In the genomic region with DNA sequence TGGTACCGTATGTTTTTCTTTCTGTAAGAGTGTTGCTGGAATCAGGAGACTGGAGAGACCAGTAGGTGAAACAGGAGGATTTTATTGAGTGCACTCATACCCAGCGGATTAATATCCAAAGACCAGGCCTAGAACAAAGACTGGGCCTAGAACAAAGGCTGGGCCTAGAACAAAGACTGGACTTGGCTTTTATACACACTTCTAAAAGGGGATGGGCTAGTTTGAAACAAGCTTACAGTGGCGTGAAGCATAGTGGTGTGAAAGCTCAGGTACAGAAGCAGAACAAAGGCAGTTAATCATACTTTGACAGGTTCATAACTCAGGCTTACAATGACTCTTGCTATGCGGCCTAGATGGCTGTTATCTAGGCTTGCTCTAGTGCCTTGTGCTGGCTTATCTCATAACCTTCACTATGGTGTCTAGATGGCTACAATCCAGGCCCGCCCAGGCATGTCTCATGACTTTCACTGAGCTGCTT, we compare ENCODE assay signal across 1 cellular context.
A peak's percentile ranks its signal among the peaks of the same experiment; 100 is the strongest.
TF ChIP-seq lines count a peak whose summit lies in the region.

No MANE protein-coding gene starts in this region.

TF ChIP-seq in K562, 482 proteins besides CTCF, POLR2A, EP300 and RAD21 (continued from another document and continues in another):
- TF ChIP-seq, protein P1, sequence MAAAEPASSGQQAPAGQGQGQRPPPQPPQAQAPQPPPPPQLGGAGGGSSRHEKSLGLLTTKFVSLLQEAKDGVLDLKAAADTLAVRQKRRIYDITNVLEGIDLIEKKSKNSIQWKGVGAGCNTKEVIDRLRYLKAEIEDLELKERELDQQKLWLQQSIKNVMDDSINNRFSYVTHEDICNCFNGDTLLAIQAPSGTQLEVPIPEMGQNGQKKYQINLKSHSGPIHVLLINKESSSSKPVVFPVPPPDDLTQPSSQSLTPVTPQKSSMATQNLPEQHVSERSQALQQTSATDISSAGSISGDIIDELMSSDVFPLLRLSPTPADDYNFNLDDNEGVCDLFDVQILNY (CRISPR knock-in tag; IDR thresholded peaks at IDR 0.05) = peak; percentile 87
- TF ChIP-seq BHLHE40 (IDR thresholded peaks at IDR 0.05; ENCODE audit: low read length) = 0 out of 2 replicates have a peak, but pooled peaks have one; percentile 48
- TF ChIP-seq ZC3H11A (IDR thresholded peaks at IDR 0.05; ENCODE audit: low read depth, low read length) = no peak
- TF ChIP-seq ARHGAP35 (IDR thresholded peaks at IDR 0.05; ENCODE audit: partially characterized antibody) = peak; percentile 82
- no peak for TF ChIP-seq POLR3A (IDR thresholded peaks at IDR 0.05; ENCODE audit: borderline replicate concordance, extremely low read depth, insufficient read depth, insufficient read length)
- TF ChIP-seq JUND (IDR thresholded peaks at IDR 0.05; ENCODE audit: borderline replicate concordance, low read depth, low read length) = peak; percentile 24; the same call in 1 of the 2 replicates
- TF ChIP-seq JUND (tag; IDR thresholded peaks at IDR 0.05; ENCODE audit: borderline replicate concordance, low read depth, low read length) = peak; percentile 68; the same call in 1 of the 3 replicates
- TF ChIP-seq TCF3 (CRISPR knock-in tag; IDR thresholded peaks at IDR 0.05) = peak; percentile 90
- TF ChIP-seq RBM15 (IDR thresholded peaks at IDR 0.05; ENCODE audit: insufficient read depth, low read length) = no peak
- 0 out of 2 replicates have a peak, but pooled peaks have one; percentile 23 for TF ChIP-seq TCF7L2 (IDR thresholded peaks at IDR 0.05; ENCODE audit: low read depth, low read length)
- peak; percentile 55; the same call in 1 of the 2 replicates for TF ChIP-seq ZNF583 (CRISPR knock-in tag; IDR thresholded peaks at IDR 0.05)
- peak; percentile 100 for TF ChIP-seq CBX3 (IDR thresholded peaks at IDR 0.05; ENCODE audit: borderline replicate concordance in 1 of 2, low read length in 2 of 2)
- TF ChIP-seq ZNF766 (CRISPR knock-in tag; conservative IDR thresholded peaks at IDR 0.05) = peak; percentile 61
- TF ChIP-seq ZNF3 (CRISPR knock-in tag; IDR thresholded peaks at IDR 0.05) = no peak
- 0 out of 2 replicates have a peak, but pooled peaks have one; percentile 39 for TF ChIP-seq ZNF324 (CRISPR knock-in tag; IDR thresholded peaks at IDR 0.05)
- TF ChIP-seq, protein P2, sequence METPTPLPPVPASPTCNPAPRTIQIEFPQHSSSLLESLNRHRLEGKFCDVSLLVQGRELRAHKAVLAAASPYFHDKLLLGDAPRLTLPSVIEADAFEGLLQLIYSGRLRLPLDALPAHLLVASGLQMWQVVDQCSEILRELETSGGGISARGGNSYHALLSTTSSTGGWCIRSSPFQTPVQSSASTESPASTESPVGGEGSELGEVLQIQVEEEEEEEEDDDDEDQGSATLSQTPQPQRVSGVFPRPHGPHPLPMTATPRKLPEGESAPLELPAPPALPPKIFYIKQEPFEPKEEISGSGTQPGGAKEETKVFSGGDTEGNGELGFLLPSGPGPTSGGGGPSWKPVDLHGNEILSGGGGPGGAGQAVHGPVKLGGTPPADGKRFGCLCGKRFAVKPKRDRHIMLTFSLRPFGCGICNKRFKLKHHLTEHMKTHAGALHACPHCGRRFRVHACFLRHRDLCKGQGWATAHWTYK (CRISPR knock-in tag; IDR thresholded peaks at IDR 0.05) = no peak
- TF ChIP-seq, protein P3, sequence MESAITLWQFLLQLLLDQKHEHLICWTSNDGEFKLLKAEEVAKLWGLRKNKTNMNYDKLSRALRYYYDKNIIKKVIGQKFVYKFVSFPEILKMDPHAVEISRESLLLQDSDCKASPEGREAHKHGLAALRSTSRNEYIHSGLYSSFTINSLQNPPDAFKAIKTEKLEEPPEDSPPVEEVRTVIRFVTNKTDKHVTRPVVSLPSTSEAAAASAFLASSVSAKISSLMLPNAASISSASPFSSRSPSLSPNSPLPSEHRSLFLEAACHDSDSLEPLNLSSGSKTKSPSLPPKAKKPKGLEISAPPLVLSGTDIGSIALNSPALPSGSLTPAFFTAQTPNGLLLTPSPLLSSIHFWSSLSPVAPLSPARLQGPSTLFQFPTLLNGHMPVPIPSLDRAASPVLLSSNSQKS (CRISPR knock-in tag; IDR thresholded peaks at IDR 0.05) = no peak
- TF ChIP-seq HBP1 (CRISPR knock-in tag; IDR thresholded peaks at IDR 0.05) = no peak
- TF ChIP-seq PPARD (CRISPR knock-in tag; IDR thresholded peaks at IDR 0.05) = no peak
- no peak for TF ChIP-seq ZNF124 (CRISPR knock-in tag; IDR thresholded peaks at IDR 0.05)
- TF ChIP-seq ARID1B (IDR thresholded peaks at IDR 0.05) = peak; percentile 89
- TF ChIP-seq ZNF277 (CRISPR knock-in tag; IDR thresholded peaks at IDR 0.05; ENCODE audit: borderline replicate concordance) = no peak
- no peak; a peak in 1 of 4 replicates for TF ChIP-seq BCLAF1 (IDR thresholded peaks at IDR 0.05; ENCODE audit: borderline replicate concordance in 1 of 2, control insufficient read depth in 1 of 2, low read depth in 2 of 2, low read length in 1 of 2)
- TF ChIP-seq ZNF165 (CRISPR knock-in tag; IDR thresholded peaks at IDR 0.05; ENCODE audit: borderline replicate concordance) = no peak
- no peak for TF ChIP-seq ZNF785 (CRISPR knock-in tag; IDR thresholded peaks at IDR 0.05)
- no peak for TF ChIP-seq SRSF9 (IDR thresholded peaks at IDR 0.05; ENCODE audit: borderline replicate concordance, low read depth, low read length)
- TF ChIP-seq PML (IDR thresholded peaks at IDR 0.05; ENCODE audit: low read length) = peak; percentile 54; the same call in 1 of the 2 replicates
- TF ChIP-seq ETS2 (tag; IDR thresholded peaks at IDR 0.05; ENCODE audit: borderline replicate concordance, poor library complexity, severe bottlenecking) = no peak
- TF ChIP-seq HCFC1 (IDR thresholded peaks at IDR 0.05; ENCODE audit: low read depth, low read length) = no peak
- peak; percentile 47; the same call in 1 of the 2 replicates for TF ChIP-seq ZNF41 (CRISPR knock-in tag; conservative IDR thresholded peaks at IDR 0.05)
- TF ChIP-seq MCM7 (IDR thresholded peaks at IDR 0.05) = no peak
- no peak for TF ChIP-seq MEF2A (IDR thresholded peaks at IDR 0.05; ENCODE audit: control insufficient read depth, low read depth, low read length)
- peak; percentile 66 for TF ChIP-seq ATF7 (IDR thresholded peaks at IDR 0.05)
- no peak for TF ChIP-seq C11orf30 (IDR thresholded peaks at IDR 0.05; ENCODE audit: low read depth)
- no peak for TF ChIP-seq BRD9 (IDR thresholded peaks at IDR 0.05; ENCODE audit: low read depth, partially characterized antibody)
- TF ChIP-seq SIN3B (IDR thresholded peaks at IDR 0.05; ENCODE audit: low read depth) = no peak
- no peak for TF ChIP-seq ZNF444 (CRISPR knock-in tag; IDR thresholded peaks at IDR 0.05)
- TF ChIP-seq CEBPG (CRISPR knock-in tag; IDR thresholded peaks at IDR 0.05) = no peak
- TF ChIP-seq CEBPG (tag; conservative IDR thresholded peaks at IDR 0.05 in 1 of 2, IDR thresholded peaks at IDR 0.05 in 1 of 2) = no peak
- peak; percentile 47; the same call in 1 of the 2 replicates for TF ChIP-seq ZFP1 (CRISPR knock-in tag; IDR thresholded peaks at IDR 0.05)
- TF ChIP-seq HDAC8 (tag; IDR thresholded peaks at IDR 0.05) = no peak
- no peak for TF ChIP-seq FOXK1 (CRISPR knock-in tag; IDR thresholded peaks at IDR 0.05; ENCODE audit: borderline replicate concordance)
- peak; percentile 88 for TF ChIP-seq EHMT2 (IDR thresholded peaks at IDR 0.05)
- no peak for TF ChIP-seq POLR3G (IDR thresholded peaks at IDR 0.05; ENCODE audit: extremely low read depth, insufficient read length, insufficient replicate concordance)
- peak; percentile 93 for TF ChIP-seq CBFA2T2 (conservative IDR thresholded peaks at IDR 0.05)
- peak; percentile 79 for TF ChIP-seq GATA2 (CRISPR knock-in tag; IDR thresholded peaks at IDR 0.05)
- peak; percentile 100 for TF ChIP-seq ZNF280A (IDR thresholded peaks at IDR 0.05; ENCODE audit: low read depth, partially characterized antibody)
- TF ChIP-seq RBM17 (IDR thresholded peaks at IDR 0.05; ENCODE audit: borderline replicate concordance, low read depth, low read length) = no peak
- peak; percentile 23; the same call in 1 of the 2 replicates for TF ChIP-seq MYC (IDR thresholded peaks at IDR 0.05; ENCODE audit: low read depth, low read length)
- no peak for TF ChIP-seq MYC (CRISPR knock-in tag; IDR thresholded peaks at IDR 0.05; ENCODE audit: borderline replicate concordance, low read depth)
- TF ChIP-seq TRIM25 (IDR thresholded peaks at IDR 0.05; ENCODE audit: borderline replicate concordance) = no peak
- TF ChIP-seq MYBL2 (IDR thresholded peaks at IDR 0.05; ENCODE audit: low read depth) = no peak; the same call in none of the 2 replicates
- no peak for TF ChIP-seq MYBL2 (CRISPR knock-in tag; IDR thresholded peaks at IDR 0.05; ENCODE audit: borderline replicate concordance)
- peak; percentile 100 for TF ChIP-seq TRIM28 (IDR thresholded peaks at IDR 0.05)
- no peak for TF ChIP-seq BACH1 (tag; IDR thresholded peaks at IDR 0.05)
- TF ChIP-seq HIVEP1 (CRISPR knock-in tag; IDR thresholded peaks at IDR 0.05) = no peak
- TF ChIP-seq ZNF445 (CRISPR knock-in tag; IDR thresholded peaks at IDR 0.05; ENCODE audit: low read depth) = peak; percentile 95
- TF ChIP-seq PHB2 (IDR thresholded peaks at IDR 0.05; ENCODE audit: low read depth) = no peak
- TF ChIP-seq YY1 (IDR thresholded peaks at IDR 0.05; ENCODE audit: borderline replicate concordance in 1 of 3, control insufficient read depth in 1 of 3, extremely low read depth in 1 of 3, insufficient read depth in 3 of 3, insufficient read length in 1 of 3, insufficient replicate concordance in 2 of 3, low read depth in 1 of 3, low read length in 2 of 3) = no peak
- TF ChIP-seq SREBF2 (CRISPR knock-in tag; IDR thresholded peaks at IDR 0.05) = no peak
- no peak for TF ChIP-seq CHD1 (IDR thresholded peaks at IDR 0.05; ENCODE audit: low read length)
- TF ChIP-seq SMARCA5 (IDR thresholded peaks at IDR 0.05) = no peak
- no peak for TF ChIP-seq STAT5B (CRISPR knock-in tag; IDR thresholded peaks at IDR 0.05)
- peak; percentile 34 to 61; a peak in 3 of 4 replicates for TF ChIP-seq MAZ (CRISPR knock-in tag; conservative IDR thresholded peaks at IDR 0.05 in 1 of 2, IDR thresholded peaks at IDR 0.05 in 1 of 2)
- TF ChIP-seq ZNF57 (CRISPR knock-in tag; IDR thresholded peaks at IDR 0.05) = no peak
- no peak for TF ChIP-seq ZNF778 (CRISPR knock-in tag; IDR thresholded peaks at IDR 0.05)
